ENCODE assay signal across 9 cellular contexts in the genomic region with DNA sequence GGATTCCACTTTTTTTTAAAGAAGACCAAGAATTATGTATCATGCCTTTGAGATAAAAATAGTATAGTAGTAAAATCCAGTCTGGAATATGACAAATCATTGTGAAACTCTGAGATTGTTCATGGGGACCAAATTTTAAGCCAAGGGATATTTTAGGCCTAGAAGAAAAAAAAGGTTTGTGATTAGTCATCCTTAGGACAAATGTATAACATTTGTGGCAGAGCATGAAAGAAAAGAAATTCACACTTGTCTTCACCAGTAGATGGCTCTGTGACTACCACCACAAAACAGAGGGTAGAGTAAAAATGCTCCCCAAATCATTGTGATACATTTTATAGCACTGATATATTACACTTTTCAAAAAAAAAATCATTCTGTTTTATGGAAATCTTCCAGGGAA.
DNase-seq lines count a peak whose midpoint lies in the region; ATAC-seq and TF ChIP-seq lines count a peak whose summit lies in the region.
"Had no signal": no experiment of that assay in that cellular context is flagged by ENCODE, and none has a peak within 500 bp of the region (broad histone marks: within the 10 kb centered on the region; RNA-seq: fewer than 3 reads in every experiment).

No MANE protein-coding gene starts in this region.

- H3K9me3 Mint-ChIP-seq in glutamatergic neuron (ENCODE audit: unreplicated experiment) = peaks cover 2% of the 10 kb centered on the region
- peaks cover 6% of the 10 kb centered on the region for H3K9me3 Mint-ChIP-seq in activated CD8-positive, alpha-beta memory T cell treated with anti-CD3 and anti-CD28 coated beads, Interleukin-2, amount 10 ng/mL, durations not matched to agents 7 days and 5 days (ENCODE audit: low read depth)

- in situ Hi-C loops in GM23248 (cut with MboI) = no loop called here

- no peaks in the 10 kb centered on the region for H3K79me2 ChIP-seq in GM23248 (ENCODE audit: insufficient read depth)

- no peaks in the 10 kb centered on the region for H3K36me3 Mint-ChIP-seq in glutamatergic neuron (ENCODE audit: unreplicated experiment)
- H3K36me3 Mint-ChIP-seq in activated CD8-positive, alpha-beta memory T cell treated with anti-CD3 and anti-CD28 coated beads, Interleukin-2, amount 10 ng/mL, durations not matched to agents 7 days and 5 days = no peaks in the 10 kb centered on the region

- H3K9ac ChIP-seq in GM23248 = no peak overlapping the region

- H3F3A ChIP-seq in GM23248 (ENCODE audit: insufficient read depth) = peaks cover 22% of the 10 kb centered on the region

- peaks cover 13% of the 10 kb centered on the region for H3K4me1 Mint-ChIP-seq in glutamatergic neuron (ENCODE audit: low read depth, unreplicated experiment)
- no peaks in the 10 kb centered on the region for H3K4me1 Mint-ChIP-seq in activated CD8-positive, alpha-beta memory T cell treated with anti-CD3 and anti-CD28 coated beads, Interleukin-2, amount 10 ng/mL, durations not matched to agents 7 days and 5 days

- H3K36me3 ChIP-seq in GM23248 (ENCODE audit: low read depth) (no peaks in the 10 kb centered on the region), Peyer's patch (no peaks in the 10 kb centered on the region)

- DNase-seq in AG20443 (ENCODE audit: low spot score) = peak; percentile 40
- peak; percentile 88 for DNase-seq in GM23248
- peak; percentile 11 for DNase-seq in RPMI7951 (ENCODE audit: low read depth)
- no peak for DNase-seq in glutamatergic neuron
- DNase-seq in GOT3 (lab: John Stamatoyannopoulos, UW) = no peak
- DNase-seq in activated CD8-positive, alpha-beta memory T cell treated with anti-CD3 and anti-CD28 coated beads, Interleukin-2, amount 10 ng/mL, durations not matched to agents 7 days and 5 days = no peak
- no peak for DNase-seq in Peyer's patch
- DNase-seq: activated T-cell treated with anti-CD3 and anti-CD28 coated beads, Interleukin-2, amount 50 U/mL, for 1 hour had no signal

- no peak overlapping the region for H3K4me3 ChIP-seq in GM23248
- H3K4me3 ChIP-seq in Peyer's patch = no peak overlapping the region

- H3K4me3 Mint-ChIP-seq in glutamatergic neuron (ENCODE audit: unreplicated experiment) = no peak overlapping the region
- H3K4me3 Mint-ChIP-seq in activated CD8-positive, alpha-beta memory T cell treated with anti-CD3 and anti-CD28 coated beads, Interleukin-2, amount 10 ng/mL, durations not matched to agents 7 days and 5 days = no peak overlapping the region

- no peak for ATAC-seq in activated CD8-positive, alpha-beta memory T cell treated with anti-CD3 and anti-CD28 coated beads, Interleukin-2, amount 10 ng/mL, durations not matched to agents 7 days and 5 days
- no peak for ATAC-seq in HG03457 (IDR thresholded peaks at IDR 0.05; ENCODE audit: unreplicated experiment)

- no peaks in the 10 kb centered on the region for H4K20me1 ChIP-seq in GM23248 (ENCODE audit: insufficient read depth)

- H2AFZ ChIP-seq in GM23248 = 0 out of 2 replicates have a peak overlapping the region, but pooled peaks have one; percentile 10

- TF ChIP-seq CTCF in glutamatergic neuron (IDR thresholded peaks at IDR 0.05; ENCODE audit: partially characterized antibody, unreplicated experiment) = peak; percentile 23
- peak in 1 of 6 experiments; percentile 3 for TF ChIP-seq CTCF in Peyer's patch (IDR thresholded peaks at IDR 0.05)

- H3K4me2 ChIP-seq in GM23248 (ENCODE audit: unreplicated experiment) = peak overlapping the region; percentile 3

- CTCF ChIA-PET in activated CD8-positive, alpha-beta memory T cell treated with anti-CD3 and anti-CD28 coated beads, Interleukin-2, amount 10 ng/mL, durations not matched to agents 7 days and 5 days (lab: Charles Lee) = no interaction called here

- H3K27me3 Mint-ChIP-seq in glutamatergic neuron (ENCODE audit: unreplicated experiment) = peaks cover 2% of the 10 kb centered on the region
- no peaks in the 10 kb centered on the region for H3K27me3 Mint-ChIP-seq in activated CD8-positive, alpha-beta memory T cell treated with anti-CD3 and anti-CD28 coated beads, Interleukin-2, amount 10 ng/mL, durations not matched to agents 7 days and 5 days

- no peaks in the 10 kb centered on the region for H3K9me2 ChIP-seq in GM23248 (ENCODE audit: insufficient read depth)

- H3K9me3 ChIP-seq in GM23248 (ENCODE audit: low read depth) = no peaks in the 10 kb centered on the region
- H3K9me3 ChIP-seq in Peyer's patch = no peaks in the 10 kb centered on the region

- peak overlapping the region; percentile 8; the same call in 1 of the 2 replicates for H3K27ac ChIP-seq in GM23248
- H3K27ac ChIP-seq in Peyer's patch = no peak overlapping the region

- H3K27me3 ChIP-seq in GM23248 (replicated peaks; ENCODE audit: insufficient read depth) = no peaks in the 10 kb centered on the region
- H3K27me3 ChIP-seq in Peyer's patch = no peaks in the 10 kb centered on the region

- TF ChIP-seq POLR2A in Peyer's patch (IDR thresholded peaks at IDR 0.05) = no peak

- no peak overlapping the region for H3K27ac Mint-ChIP-seq in glutamatergic neuron (ENCODE audit: unreplicated experiment)
- H3K27ac Mint-ChIP-seq in activated CD8-positive, alpha-beta memory T cell treated with anti-CD3 and anti-CD28 coated beads, Interleukin-2, amount 10 ng/mL, durations not matched to agents 7 days and 5 days = no peak overlapping the region

- H3K4me1 ChIP-seq in GM23248 (ENCODE audit: insufficient read depth) (peaks cover 26% of the 10 kb centered on the region), Peyer's patch (no peaks in the 10 kb centered on the region)

Comparison
In these comparisons a context has a peak if more than half of its experiments do, and no peak if none do; other contexts are left out.
1. DNase-seq: peak in AG20443 (single experiment), GM23248 (single experiment) and RPMI7951 (single experiment); none in glutamatergic neuron (single experiment), GOT3 (single experiment), activated CD8-positive, alpha-beta memory T cell treated with anti-CD3 and anti-CD28 coated beads, Interleukin-2, amount 10 ng/mL, durations not matched to agents 7 days and 5 days (single experiment) and Peyer's patch (0 of 3).